Comparison of ENCODE assay signal across 8 cellular contexts in genomic region chr17:56914641-56915263, GRCh38. TPM values are rescaled to one million over a fixed set of nuclear protein-coding genes. Genes with fewer than 3 reads are reported as not detected.
A peak's percentile ranks its signal among the peaks of the same experiment; 100 is the strongest.
DNase-seq lines count a peak whose midpoint lies in the region; ATAC-seq, FAIRE-seq and TF ChIP-seq lines count a peak whose summit lies in the region.

No MANE protein-coding gene starts in this region.

- peak overlapping the region in 11 of 12 donors; percentile 83 to 97 (median 92) for H3K27ac ChIP-seq in heart left ventricle
- H3K27ac ChIP-seq in WERI-Rb-1: peak overlapping the region; percentile 81

- peak overlapping the region; percentile 68 to 98 (median 81) for H3K4me3 ChIP-seq in heart left ventricle
- peak overlapping the region; percentile 82 for H3K4me3 ChIP-seq in WERI-Rb-1 (ENCODE audit: low read depth, low read length)
- peak overlapping the region; percentile 75 for H3K4me3 ChIP-seq in skeletal muscle cell (ENCODE audit: low read depth, low read length)

- H3K27me3 ChIP-seq in heart left ventricle (no peaks in the 10 kb centered on the region), WERI-Rb-1 (ENCODE audit: insufficient read depth, low read depth, severe bottlenecking) (no peaks in the 10 kb centered on the region)

- 16 to 24% (median 22%) methylated on average over 9 of the region's 9 CpGs for WGBS in heart left ventricle, 4 donors

- no peak for DNase-seq in heart left ventricle
- no peak for DNase-seq in left cardiac atrium
- DNase-seq in WERI-Rb-1: no peak
- DNase-seq in glutamatergic neuron: no peak
- DNase-seq in skeletal muscle cell (ENCODE audit: low read depth): no peak
- DNase-seq in GM12891 (ENCODE audit: insufficient read length, low spot score): no peak
- no peak for DNase-seq in ureter (ENCODE audit: low spot score)

- H3K4me1 Mint-ChIP-seq in glutamatergic neuron (ENCODE audit: low read depth, unreplicated experiment): peaks cover 3% of the 10 kb centered on the region

- intact Hi-C loops in heart left ventricle (cut with DNase I) (loop anchor here in 5 of 10 donors (5.0 kb wide), 2 partner anchors 77 to 82 kb away; partner anchors contain the start of genes C17orf67 (in 2 of the 5) and DGKE (in 2 of the 5)), left cardiac atrium (cut with DNase I) (no loop called here)

- no peak for TF ChIP-seq POLR2A in heart left ventricle (IDR thresholded peaks at IDR 0.05)
- TF ChIP-seq POLR2A in GM12891 (IDR thresholded peaks at IDR 0.05; ENCODE audit: low read depth, low read length): no peak

- H3K27me3 Mint-ChIP-seq in glutamatergic neuron (ENCODE audit: unreplicated experiment): peaks cover 11% of the 10 kb centered on the region

- H3K4me1 ChIP-seq in heart left ventricle: peaks cover 0 to 58% (median 25%) of the 10 kb centered on the region in 12 donors

- no peaks in the 10 kb centered on the region for H3K36me3 Mint-ChIP-seq in glutamatergic neuron (ENCODE audit: unreplicated experiment)

- H3K4me3 Mint-ChIP-seq in glutamatergic neuron (ENCODE audit: unreplicated experiment): peak overlapping the region; percentile 86

- peaks cover 2% of the 10 kb centered on the region for H3K9me3 Mint-ChIP-seq in glutamatergic neuron (ENCODE audit: unreplicated experiment)

- H3K36me3 ChIP-seq in heart left ventricle: peaks cover 0 to 6% (median 0%) of the 10 kb centered on the region in 9 donors
- peaks cover 11% of the 10 kb centered on the region for H3K36me3 ChIP-seq in WERI-Rb-1

- peak in 1 of 4 donors; percentile 1 for ATAC-seq in heart left ventricle
- no peak for ATAC-seq in left cardiac atrium
- ATAC-seq in GM21529 (IDR thresholded peaks at IDR 0.05; ENCODE audit: unreplicated experiment): no peak

- no peak for FAIRE-seq in GM12891 (lab: Jason Lieb, UNC)

- no peak for TF ChIP-seq CTCF in heart left ventricle (IDR thresholded peaks at IDR 0.05)
- no peak for TF ChIP-seq CTCF in WERI-Rb-1 (IDR thresholded peaks at IDR 0.05; ENCODE audit: low read depth, low read length)
- TF ChIP-seq CTCF in glutamatergic neuron (IDR thresholded peaks at IDR 0.05; ENCODE audit: partially characterized antibody, unreplicated experiment): no peak

- H3K9me3 ChIP-seq in heart left ventricle (peaks cover 0 to 12% (median 0%) of the 10 kb centered on the region in 12 donors), WERI-Rb-1 (ENCODE audit: severe bottlenecking) (peaks cover 2% of the 10 kb centered on the region)

- no peak overlapping the region for H3K27ac Mint-ChIP-seq in glutamatergic neuron (ENCODE audit: unreplicated experiment)

TF ChIP-seq in GM12891, 5 proteins besides CTCF, POLR2A, EP300 and RAD21:
- no peak for TF ChIP-seq SPI1 (IDR thresholded peaks at IDR 0.05; ENCODE audit: low read depth, low read length)
- TF ChIP-seq POU2F2 (IDR thresholded peaks at IDR 0.05; ENCODE audit: low read depth, low read length): no peak
- no peak for TF ChIP-seq TAF1 (IDR thresholded peaks at IDR 0.05; ENCODE audit: low read depth, low read length)
- no peak for TF ChIP-seq PAX5 (IDR thresholded peaks at IDR 0.05; ENCODE audit: insufficient read depth, low read length, severe bottlenecking)
- TF ChIP-seq POLR2AphosphoS5 (IDR thresholded peaks at IDR 0.05; ENCODE audit: low read depth, low read length): no peak

RNA-seq across cellular contexts. Expression of gene TRIM25, which starts 0.9 kb away (rescaled TPM):
- 10 to 100 TPM; 12.8 to 55.9 (median 18.8) TPM for total RNA-seq in heart left ventricle
- 1 to 10 TPM; 9.2 to 10.0 TPM for polyA plus RNA-seq in heart left ventricle
- total RNA-seq in left cardiac atrium: 10 to 100 TPM; 30.0 to 30.3 TPM
- total RNA-seq in glutamatergic neuron (ENCODE audit: unreplicated experiment): 1.9 TPM
- 49.7 TPM for polyA plus RNA-seq in GM12891 (2012; ENCODE audit: low read depth, missing spikeins)
- total RNA-seq in ureter: 118 TPM

RNA-seq across cellular contexts. Expression of gene COIL, which starts 46.1 kb away (rescaled TPM):
- total RNA-seq in heart left ventricle (10 to 100 TPM in 1 of 9 donors, 1 to 10 TPM in 8; 6.5 to 11.3 (median 7.8) TPM), left cardiac atrium (1 to 10 TPM; 9.2 to 9.4 TPM), glutamatergic neuron (ENCODE audit: unreplicated experiment) (9.4 TPM), ureter (17.9 TPM)
- polyA plus RNA-seq in heart left ventricle: 1 to 10 TPM; 5.7 to 6.9 TPM
- 13.4 TPM for polyA plus RNA-seq in GM12891 (2012; ENCODE audit: low read depth, missing spikeins)
